10 cellular contexts compared by ENCODE assay signal in the genomic region with DNA sequence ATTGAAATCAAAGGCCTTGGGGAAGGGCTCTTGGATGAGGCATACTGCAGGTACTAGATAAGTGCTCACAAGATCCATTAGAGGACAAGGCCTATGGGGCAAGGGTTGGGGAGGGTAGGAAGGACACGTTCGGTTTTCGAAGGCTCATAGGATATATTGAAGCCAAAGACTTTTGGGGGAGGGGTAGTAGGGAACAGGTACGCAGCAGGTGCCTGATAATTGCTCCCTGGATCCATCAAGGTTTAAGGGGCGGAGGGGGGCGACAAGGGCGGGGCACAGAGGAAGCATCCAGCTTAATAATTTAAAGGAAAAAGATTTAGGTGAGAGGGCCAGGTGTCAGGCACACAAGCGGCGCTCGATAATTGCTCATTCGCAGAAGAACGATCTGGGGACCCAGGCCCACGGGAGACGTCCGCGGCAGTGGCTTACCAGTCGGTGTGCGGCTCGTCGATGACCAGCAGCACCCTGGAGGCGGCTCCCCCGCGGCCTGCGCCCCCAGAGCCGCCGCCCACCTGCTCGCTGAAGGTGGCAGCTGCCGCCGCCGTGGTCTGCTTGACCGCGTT. TPM values are rescaled to one million over a fixed set of nuclear protein-coding genes. Genes with fewer than 3 reads are reported as not detected.
DNase-seq lines count a peak whose midpoint lies in the region; ATAC-seq, FAIRE-seq and TF ChIP-seq lines count a peak whose summit lies in the region.
"Had no signal": no experiment of that assay in that cellular context is flagged by ENCODE, and none has a peak within 500 bp of the region (broad histone marks: within the 10 kb centered on the region; RNA-seq: fewer than 3 reads in every experiment).

No MANE protein-coding gene starts in this region.

- peak overlapping the region; percentile 52 for H3K4me3 Mint-ChIP-seq in chondrocyte (ENCODE audit: unreplicated experiment)
- peak overlapping the region; percentile 75 for H3K4me3 Mint-ChIP-seq in neural progenitor cell
- H3K4me3 Mint-ChIP-seq: HFFc6 had no signal

- TF ChIP-seq CTCF in KMS-11 (conservative IDR thresholded peaks at IDR 0.05; ENCODE audit: low read depth, low read length) (no peak), chondrocyte (IDR thresholded peaks at IDR 0.05) (no peak), neural progenitor cell (IDR thresholded peaks at IDR 0.05) (no peak), psoas muscle (IDR thresholded peaks at IDR 0.05) (no peak)

- H3K79me2 ChIP-seq in KMS-11 (ENCODE audit: insufficient read depth, low read depth): no peaks in the 10 kb centered on the region
- no peaks in the 10 kb centered on the region for H3K79me2 ChIP-seq in neural progenitor cell (ENCODE audit: low read depth)

- H3K4me1 Mint-ChIP-seq in chondrocyte (ENCODE audit: low read depth): peaks cover 9% of the 10 kb centered on the region
- H3K4me1 Mint-ChIP-seq in neural progenitor cell: peaks cover 3% of the 10 kb centered on the region

- DNase-seq in COLO668 (lab: John Stamatoyannopoulos, UW; ENCODE audit: unreplicated experiment): peak; percentile 23
- no peak for DNase-seq in chondrocyte (ENCODE audit: low spot score)
- no peak for DNase-seq in neural progenitor cell (ENCODE audit: low spot score)
- DNase-seq in H54 (ENCODE audit: insufficient read length, low spot score): no peak
- DNase-seq in psoas muscle: no peak
- DNase-seq in kidney glomerular epithelial cell (lab: John Stamatoyannopoulos, UW): no peak

- no peak overlapping the region for H3K4me3 ChIP-seq in KMS-11 (IDR thresholded peaks at IDR 0.05; ENCODE audit: insufficient read depth, low read depth, low read length)
- H3K4me3 ChIP-seq in neural progenitor cell: peak overlapping the region; percentile 38
- H3K4me3 ChIP-seq in psoas muscle: no peak overlapping the region

- no peak overlapping the region for H3K27ac Mint-ChIP-seq in chondrocyte (ENCODE audit: unreplicated experiment)
- no peak overlapping the region for H3K27ac Mint-ChIP-seq in neural progenitor cell
- H3K27ac Mint-ChIP-seq: HFFc6 had no signal

- H3K36me3 ChIP-seq in KMS-11 (ENCODE audit: insufficient read depth) (no peaks in the 10 kb centered on the region), neural progenitor cell (no peaks in the 10 kb centered on the region), psoas muscle (ENCODE audit: insufficient read depth in 1 of 2, low read depth in 1 of 2) (no peaks in the 10 kb centered on the region)

- H3K27me3 ChIP-seq in KMS-11 (ENCODE audit: insufficient read depth, low read depth) (no peaks in the 10 kb centered on the region), neural progenitor cell (peaks cover 7% of the 10 kb centered on the region), psoas muscle (ENCODE audit: insufficient read depth in 3 of 3, low read length in 2 of 3) (peaks cover 0 to 46% (median 0%) of the 10 kb centered on the region in 3 donors)

- no peak for ATAC-seq in psoas muscle
- ATAC-seq in HG03460 (IDR thresholded peaks at IDR 0.05; ENCODE audit: unreplicated experiment): no peak

- no peak for FAIRE-seq in H54 (lab: Jason Lieb, UNC)
- FAIRE-seq: keratinocyte had no signal

- H3K27me3 Mint-ChIP-seq in chondrocyte (ENCODE audit: low read depth) (no peaks in the 10 kb centered on the region), neural progenitor cell (ENCODE audit: insufficient read depth, low read depth) (peaks cover 32% of the 10 kb centered on the region)

- no peak overlapping the region for H3K9ac ChIP-seq in KMS-11
- no peak overlapping the region for H3K9ac ChIP-seq in neural progenitor cell

- TF ChIP-seq POLR2A in H54 (IDR thresholded peaks at IDR 0.05; ENCODE audit: low read depth, low read length): no peak

- peak overlapping the region; percentile 21; the same call in 1 of the 2 replicates for H3K4me2 ChIP-seq in KMS-11
- H3K4me2 ChIP-seq in neural progenitor cell: peak overlapping the region; percentile 62

- WGBS in psoas muscle, 3 donors: 27 to 61% (median 42%) methylated on average over 13 to 32 of the region's 32 CpGs

- H3K9me3 Mint-ChIP-seq in chondrocyte (ENCODE audit: low read depth) (peaks cover 4% of the 10 kb centered on the region), neural progenitor cell (peaks cover 12% of the 10 kb centered on the region)
- H3K9me3 Mint-ChIP-seq: HFFc6 had no signal

- H3K27ac ChIP-seq in KMS-11 (no peak overlapping the region), neural progenitor cell (no peak overlapping the region), psoas muscle (no peak overlapping the region)

- H3K4me1 ChIP-seq in KMS-11 (ENCODE audit: low read depth, poor library complexity, severe bottlenecking): no peaks in the 10 kb centered on the region
- no peaks in the 10 kb centered on the region for H3K4me1 ChIP-seq in neural progenitor cell
- H3K4me1 ChIP-seq in psoas muscle: no peaks in the 10 kb centered on the region

- H3K36me3 Mint-ChIP-seq in chondrocyte (ENCODE audit: low read depth): no peaks in the 10 kb centered on the region
- H3K36me3 Mint-ChIP-seq in neural progenitor cell: no peaks in the 10 kb centered on the region

- H3K9me3 ChIP-seq in neural progenitor cell (ENCODE audit: low read depth): no peaks in the 10 kb centered on the region
- H3K9me3 ChIP-seq in psoas muscle: no peaks in the 10 kb centered on the region

- no peaks in the 10 kb centered on the region for H3F3A ChIP-seq in neural progenitor cell (ENCODE audit: low read depth)

- H2AFZ ChIP-seq in KMS-11 (ENCODE audit: low read depth) (no peak overlapping the region), neural progenitor cell (replicated peaks) (no peak overlapping the region)

- H4K20me1 ChIP-seq in KMS-11 (ENCODE audit: insufficient read depth) (no peaks in the 10 kb centered on the region), neural progenitor cell (ENCODE audit: low read depth) (no peaks in the 10 kb centered on the region)

- intact Hi-C loops in psoas muscle (cut with DNase I): no loop called here

RNA-seq across cellular contexts. Expression of a gene that starts 0.7 kb away (rescaled TPM):
- 2.6 to 5.9 TPM (median 3.7 TPM) in 3 replicates for total RNA-seq in chondrocyte
- total RNA-seq in neural progenitor cell (ENCODE audit: low replicate concordance): 0.53 TPM in 1 of 2 replicates, not detected in the other
- 1 to 10 TPM in 3 of 4 donors, under 1 TPM in 1; 0.84 to 7.0 (median 2.6) TPM for total RNA-seq in psoas muscle
- polyA plus RNA-seq in psoas muscle: 1 to 10 TPM in 2 of 3 donors, under 1 TPM in 1; 0.80 to 2.4 (median 2.3) TPM

RNA-seq across cellular contexts. Expression of a gene that starts 10.7 kb away (rescaled TPM):
- total RNA-seq in chondrocyte (0.60 to 0.87 TPM (median 0.77 TPM) in 3 replicates), neural progenitor cell (ENCODE audit: low replicate concordance) (0.06 and 0.40 TPM in 2 replicates), psoas muscle (1 to 10 TPM in 3 of 4 donors, under 1 TPM in 1; 0.51 to 1.8 (median 1.6) TPM)
- 1 to 10 TPM in 1 of 3 donors, under 1 TPM in 2; 0.86 to 1.6 (median 0.90) TPM for polyA plus RNA-seq in psoas muscle

RNA-seq across cellular contexts. Expression of a gene that starts 31.4 kb away (rescaled TPM):
- total RNA-seq in chondrocyte (32.6 to 37.9 TPM (median 34.7 TPM) in 3 replicates), neural progenitor cell (ENCODE audit: low replicate concordance) (16.6 and 28.9 TPM in 2 replicates), psoas muscle (10 to 100 TPM; 30.7 to 55.7 (median 34.2) TPM)
- 10 to 100 TPM; 18.7 to 42.8 (median 33.3) TPM for polyA plus RNA-seq in psoas muscle

RNA-seq across cellular contexts. Expression of a gene that starts 36.8 kb away (rescaled TPM):
- total RNA-seq in chondrocyte (599 to 671 TPM (median 633 TPM) in 3 replicates), neural progenitor cell (ENCODE audit: low replicate concordance) (21.6 and 40.5 TPM in 2 replicates), psoas muscle (100 to 1,000 TPM in 1 of 4 donors, 10 to 100 TPM in 3; 33.2 to 157 (median 57.2) TPM)
- 100 to 1,000 TPM in 1 of 3 donors, 10 to 100 TPM in 2; 15.7 to 190 (median 33.7) TPM for polyA plus RNA-seq in psoas muscle

RNA-seq across cellular contexts. Expression of a gene that starts 40.0 kb away (rescaled TPM):
- total RNA-seq in chondrocyte (72.7 to 79.4 TPM (median 75.6 TPM) in 3 replicates), neural progenitor cell (ENCODE audit: low replicate concordance) (88.5 and 91.9 TPM in 2 replicates), psoas muscle (10 to 100 TPM; 67.8 to 87.1 (median 80.4) TPM)
- 100 to 1,000 TPM; 124 to 172 (median 143) TPM for polyA plus RNA-seq in psoas muscle
